2 cellular contexts compared by ENCODE assay signal in genomic region chr11:130322126-130322525, GRCh38.
TF ChIP-seq lines count a peak whose summit lies in the region.

No MANE protein-coding gene starts in this region.

TF ChIP-seq in HEK293, 187 proteins besides CTCF, POLR2A, EP300 and RAD21:
- TF ChIP-seq ZNF76 (tag by site-specific recombination; IDR thresholded peaks at IDR 0.05; ENCODE audit: borderline replicate concordance, low read depth) (no peak), ZNF341 (tag by site-specific recombination; IDR thresholded peaks at IDR 0.05; ENCODE audit: low read depth) (no peak), HOXA7 (CRISPR knock-in tag; IDR thresholded peaks at IDR 0.05; ENCODE audit: borderline replicate concordance) (no peak), ZEB2 (tag by site-specific recombination; IDR thresholded peaks at IDR 0.05) (no peak), SETDB1 (IDR thresholded peaks at IDR 0.05; ENCODE audit: insufficient read length, low read length) (peak; percentile 83)

TF ChIP-seq in H1, 55 proteins besides CTCF, POLR2A, EP300 and RAD21:
- TF ChIP-seq NANOG (IDR thresholded peaks at IDR 0.05; ENCODE audit: insufficient read depth, low read depth, low read length, poor library complexity, severe bottlenecking) = no peak
